Comparison of ENCODE assay signal across 1 cellular context in the genomic region with DNA sequence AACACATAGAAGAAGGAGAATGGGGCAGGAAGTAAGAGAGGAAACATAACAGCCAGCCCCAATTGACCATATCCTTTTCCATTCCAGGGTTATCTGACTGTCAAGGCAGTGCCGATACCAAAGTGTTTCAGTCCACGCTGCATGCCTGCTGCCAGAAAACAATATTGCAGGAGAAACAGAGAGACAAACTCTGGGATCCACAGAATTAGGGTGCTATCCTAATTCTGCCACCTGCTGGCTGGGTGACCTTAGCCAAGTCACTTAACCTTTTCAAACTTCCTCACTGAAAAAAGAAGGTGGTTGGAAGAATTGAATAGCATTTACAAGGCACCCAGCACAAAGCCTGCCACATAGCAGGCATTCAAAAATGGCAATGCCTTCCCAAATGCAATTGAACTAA.
TF ChIP-seq lines count a peak whose summit lies in the region.

No MANE protein-coding gene starts in this region.

TF ChIP-seq in liver, 16 proteins besides CTCF, POLR2A, EP300 and RAD21 (continued from another document):
- no peak for TF ChIP-seq REST (IDR thresholded peaks at IDR 0.05)
- TF ChIP-seq RXRA (IDR thresholded peaks at IDR 0.05), result no peak
